8 cellular contexts compared by ENCODE assay signal in genomic region chr1:26788836-26789611, GRCh38. TPM values are rescaled to one million over a fixed set of nuclear protein-coding genes. Genes with fewer than 3 reads are reported as not detected.
A peak's percentile ranks its signal among the peaks of the same experiment; 100 is the strongest.
DNase-seq lines count a peak whose midpoint lies in the region; ATAC-seq and TF ChIP-seq lines count a peak whose summit lies in the region.

No MANE protein-coding gene starts in this region.

- H3K4me2 ChIP-seq in neural cell (ENCODE audit: low read length), result peak overlapping the region; percentile 97

- H3K27me3 Mint-ChIP-seq in stimulated activated naive CD8-positive, alpha-beta T cell treated with anti-CD3 and anti-CD28 coated beads, Interleukin-15, amount 100 ng/mL, for 72 hours, result no peaks in the 10 kb centered on the region

- peak; percentile 10 for ATAC-seq in stimulated activated naive CD8-positive, alpha-beta T cell treated with anti-CD3 and anti-CD28 coated beads, Interleukin-15, amount 100 ng/mL, for 72 hours
- ATAC-seq in HG03039 (IDR thresholded peaks at IDR 0.05; ENCODE audit: unreplicated experiment), result no peak

- peak; percentile 97 for TF ChIP-seq RAD21 in neural cell (conservative IDR thresholded peaks at IDR 0.05)

- H3K27me3 ChIP-seq in neural cell (ENCODE audit: insufficient read depth, low read depth, low read length), result no peaks in the 10 kb centered on the region

- peak; percentile 91 for TF ChIP-seq CTCF in GM10266 (IDR thresholded peaks at IDR 0.05; ENCODE audit: control insufficient read depth, insufficient read depth, low read depth, missing control alignments)
- peak; percentile 98 for TF ChIP-seq CTCF in fibroblast of villous mesenchyme (IDR thresholded peaks at IDR 0.05; ENCODE audit: insufficient read depth, low read depth, low read length)
- TF ChIP-seq CTCF in neural cell (IDR thresholded peaks at IDR 0.05; ENCODE audit: poor library complexity, severe bottlenecking), result peak; percentile 97

- H3K4me3 Mint-ChIP-seq in stimulated activated naive CD8-positive, alpha-beta T cell treated with anti-CD3 and anti-CD28 coated beads, Interleukin-15, amount 100 ng/mL, for 72 hours, result peak overlapping the region; percentile 92 to 97

- peak overlapping the region; percentile 94 for H3K9ac ChIP-seq in neural cell (ENCODE audit: low read length)

- H4K20me1 ChIP-seq in neural cell (ENCODE audit: insufficient read depth), result no peaks in the 10 kb centered on the region

- TF ChIP-seq POLR2A in Raji (IDR thresholded peaks at IDR 0.05; ENCODE audit: insufficient read depth, low read depth, low read length), result peak; percentile 69

- no peak for TF ChIP-seq EP300 in neural cell (conservative IDR thresholded peaks at IDR 0.05; ENCODE audit: poor library complexity, severe bottlenecking)

- H3K4me3 ChIP-seq in fibroblast of villous mesenchyme (ENCODE audit: low read depth, low read length) (peak overlapping the region; percentile 78), neural cell (ENCODE audit: low read length) (peak overlapping the region; percentile 91)

- no peaks in the 10 kb centered on the region for H3K9me3 ChIP-seq in neural cell (ENCODE audit: low read length)

- H3K9me3 Mint-ChIP-seq in stimulated activated naive CD8-positive, alpha-beta T cell treated with anti-CD3 and anti-CD28 coated beads, Interleukin-15, amount 100 ng/mL, for 72 hours, result no peaks in the 10 kb centered on the region

- no peaks in the 10 kb centered on the region for H3K79me2 ChIP-seq in neural cell (replicated peaks; ENCODE audit: insufficient read depth, low read length)

- H3K4me1 Mint-ChIP-seq in stimulated activated naive CD8-positive, alpha-beta T cell treated with anti-CD3 and anti-CD28 coated beads, Interleukin-15, amount 100 ng/mL, for 72 hours, result peaks cover 82% of the 10 kb centered on the region

- peak overlapping the region; percentile 100 for H3K27ac Mint-ChIP-seq in stimulated activated naive CD8-positive, alpha-beta T cell treated with anti-CD3 and anti-CD28 coated beads, Interleukin-15, amount 100 ng/mL, for 72 hours

- H3K9me2 ChIP-seq in neural cell (ENCODE audit: insufficient read depth, low read length), result no peaks in the 10 kb centered on the region

- no peak overlapping the region for H2AFZ ChIP-seq in neural cell (ENCODE audit: low read depth, low read length)

- no peaks in the 10 kb centered on the region for H3F3A ChIP-seq in neural cell (ENCODE audit: insufficient read depth, low read length, poor library complexity, severe bottlenecking)

- peak; percentile 85 for DNase-seq in GM10266 (ENCODE audit: extremely low spot score)
- DNase-seq in LoVo (ENCODE audit: low spot score), result peak; percentile 91
- peak; percentile 94 for DNase-seq in activated effector memory CD4-positive, alpha-beta T cell treated with anti-CD3 and anti-CD28 coated beads, Interleukin-2, amount 50 U/mL, for 16 hours
- peak; percentile 87 for DNase-seq in fibroblast of villous mesenchyme (ENCODE audit: low read depth)
- peak; percentile 84 to 92 for DNase-seq in stimulated activated naive CD8-positive, alpha-beta T cell treated with anti-CD3 and anti-CD28 coated beads, Interleukin-15, amount 100 ng/mL, for 72 hours

- peaks cover 5% of the 10 kb centered on the region for H3K36me3 ChIP-seq in neural cell (ENCODE audit: insufficient read depth, low read length)

- H3K27ac ChIP-seq in neural cell (ENCODE audit: low read length), result peak overlapping the region; percentile 96

TF ChIP-seq in neural cell, 6 proteins besides CTCF, POLR2A, EP300 and RAD21:
- no peak for TF ChIP-seq REST (IDR thresholded peaks at IDR 0.05; ENCODE audit: borderline replicate concordance)
- TF ChIP-seq EZH2 (IDR thresholded peaks at IDR 0.05; ENCODE audit: borderline replicate concordance, insufficient read depth, low read length, poor library complexity, severe bottlenecking), result no peak
- no peak for TF ChIP-seq TAF1 (IDR thresholded peaks at IDR 0.05; ENCODE audit: low read depth)
- no peak for TF ChIP-seq POLR2AphosphoS5 (IDR thresholded peaks at IDR 0.05)
- peak; percentile 95 for TF ChIP-seq SMC3 (conservative IDR thresholded peaks at IDR 0.05; ENCODE audit: poor library complexity)
- TF ChIP-seq MXI1 (conservative IDR thresholded peaks at IDR 0.05; ENCODE audit: poor library complexity, severe bottlenecking), result peak; percentile 50

RNA-seq across cellular contexts. Expression of gene PIGV, which starts 1.3 kb away (rescaled TPM):
- total RNA-seq in fibroblast of villous mesenchyme, result 10.3 and 16.8 TPM in 2 replicates
- polyA plus RNA-seq in neural cell, result 4.7 and 5.9 TPM in 2 replicates
- polyA minus RNA-seq in neural cell, result 7.1 and 7.2 TPM in 2 replicates

RNA-seq across cellular contexts. Expression of gene ZDHHC18, which starts 37.5 kb away (rescaled TPM):
- 10.3 and 16.4 TPM in 2 replicates for total RNA-seq in fibroblast of villous mesenchyme
- 23.7 and 27.3 TPM in 2 replicates for polyA plus RNA-seq in neural cell
- polyA minus RNA-seq in neural cell, result 18.2 and 21.2 TPM in 2 replicates
